In genomic region chr11:96091476-96091875, GRCh38 we compare ENCODE assay signal across 10 cellular contexts.
DNase-seq lines count a peak whose midpoint lies in the region; ATAC-seq and TF ChIP-seq lines count a peak whose summit lies in the region.
"Had no signal": no experiment of that assay in that cellular context is flagged by ENCODE, and none has a peak within 500 bp of the region (broad histone marks: within the 10 kb centered on the region; RNA-seq: fewer than 3 reads in every experiment).

No MANE protein-coding gene starts in this region.

- peak; percentile 91 to 94 for ATAC-seq in activated T-cell treated with anti-CD3 and anti-CD28 coated beads, Interleukin-2, amount 50 U/mL, for 72 hours (replicated peaks in 1 of 2)
- no peak for ATAC-seq in HG03469 (IDR thresholded peaks at IDR 0.05; ENCODE audit: unreplicated experiment)

- H3K4me3 Mint-ChIP-seq in activated T-cell treated with anti-CD3 and anti-CD28 coated beads, Interleukin-2, amount 50 U/mL, for 72 hours = peak overlapping the region; percentile 47 to 70

- H3K4me3 ChIP-seq in subcutaneous abdominal adipose tissue (ENCODE audit: low read depth in 1 of 5, low read length in 5 of 5) (peak overlapping the region in 1 of 5 donors; percentile 6), colonic mucosa (no peak overlapping the region)

- no peaks in the 10 kb centered on the region for H3K9me3 Mint-ChIP-seq in activated T-cell treated with anti-CD3 and anti-CD28 coated beads, Interleukin-2, amount 50 U/mL, for 72 hours

- no peak for DNase-seq in activated T-cell treated with anti-CD3 and anti-CD28 coated beads, Interleukin-2, amount 50 U/mL, for 72 hours
- DNase-seq in activated T-cell treated with anti-CD3 and anti-CD28 coated beads for 4 hours = no peak
- DNase-seq in HS-27A (ENCODE audit: low read depth) = peak; percentile 33
- peak; percentile 30 for DNase-seq in amniotic epithelial cell (ENCODE audit: low read depth)
- no peak for DNase-seq in colonic mucosa
- no peak for DNase-seq in activated CD4-positive, alpha-beta T cell treated with anti-CD3 and anti-CD28 coated beads, Interleukin-2, amount 50 U/mL, for 48 hours

- no peak overlapping the region for H3K9ac ChIP-seq in subcutaneous abdominal adipose tissue (ENCODE audit: low read length in 5 of 5)
- no peak overlapping the region for H3K9ac ChIP-seq in colonic mucosa (ENCODE audit: low read depth in 2 of 2, low read length in 2 of 2)

- no peaks in the 10 kb centered on the region for H3K27me3 Mint-ChIP-seq in activated T-cell treated with anti-CD3 and anti-CD28 coated beads, Interleukin-2, amount 50 U/mL, for 72 hours (ENCODE audit: low read depth)

- H3K9me3 ChIP-seq in subcutaneous abdominal adipose tissue (ENCODE audit: control insufficient read depth in 5 of 5, low read length in 5 of 5) (no peaks in the 10 kb centered on the region), colonic mucosa (no peaks in the 10 kb centered on the region)
- H3K9me3 ChIP-seq: neutrophil had no signal

- peak overlapping the region; percentile 89 for H3K27ac ChIP-seq in subcutaneous abdominal adipose tissue (ENCODE audit: low read depth, low read length)
- no peak overlapping the region for H3K27ac ChIP-seq in colonic mucosa
- H3K27ac ChIP-seq: neutrophil, VCaP had no signal

- no peak for TF ChIP-seq CTCF in colonic mucosa (IDR thresholded peaks at IDR 0.05)

- peak overlapping the region; percentile 74 for H3K27ac Mint-ChIP-seq in activated T-cell treated with anti-CD3 and anti-CD28 coated beads, Interleukin-2, amount 50 U/mL, for 72 hours

- H3K27me3 ChIP-seq in subcutaneous abdominal adipose tissue (ENCODE audit: control insufficient read depth in 5 of 5, insufficient read depth in 4 of 5, low read length in 5 of 5) = no peaks in the 10 kb centered on the region
- no peaks in the 10 kb centered on the region for H3K27me3 ChIP-seq in colonic mucosa
- H3K27me3 ChIP-seq: neutrophil had no signal

- H3K36me3 ChIP-seq in subcutaneous abdominal adipose tissue (ENCODE audit: control insufficient read depth in 5 of 5, insufficient read depth in 5 of 5, low read length in 5 of 5) = peaks cover 5 to 18% (median 10%) of the 10 kb centered on the region in 5 donors
- H3K36me3 ChIP-seq in colonic mucosa = no peaks in the 10 kb centered on the region
- H3K36me3 ChIP-seq: neutrophil had no signal

- intact Hi-C loops in colonic mucosa (cut with DNase I) = no loop called here

- peaks cover 8 to 16% of the 10 kb centered on the region in 2 donors for H3K36me3 Mint-ChIP-seq in activated T-cell treated with anti-CD3 and anti-CD28 coated beads, Interleukin-2, amount 50 U/mL, for 72 hours (ENCODE audit: insufficient read depth in 2 of 2)

- peaks cover 72% of the 10 kb centered on the region for H3K4me1 Mint-ChIP-seq in activated T-cell treated with anti-CD3 and anti-CD28 coated beads, Interleukin-2, amount 50 U/mL, for 72 hours (ENCODE audit: low read depth)

- H3K4me1 ChIP-seq in subcutaneous abdominal adipose tissue (ENCODE audit: control insufficient read depth in 5 of 5, insufficient read depth in 5 of 5, low read length in 5 of 5) (peaks cover 0 to 68% (median 50%) of the 10 kb centered on the region in 5 donors), colonic mucosa (peaks cover 3% of the 10 kb centered on the region)

Comparison
In these comparisons a context has a peak if more than half of its experiments do, and no peak if none do; other contexts are left out.
1. DNase-seq: peak in HS-27A (single experiment) and amniotic epithelial cell (single experiment); none in activated T-cell treated with anti-CD3 and anti-CD28 coated beads, Interleukin-2, amount 50 U/mL, for 72 hours (0 of 2), activated T-cell treated with anti-CD3 and anti-CD28 coated beads for 4 hours (single experiment), colonic mucosa (single experiment) and activated CD4-positive, alpha-beta T cell treated with anti-CD3 and anti-CD28 coated beads, Interleukin-2, amount 50 U/mL, for 48 hours (0 of 2).